ENCODE assay signal across 19 cellular contexts in genomic region chr19:38990949-38991697, GRCh38. TPM values are rescaled to one million over a fixed set of nuclear protein-coding genes. Genes with fewer than 3 reads are reported as not detected.
DNase-seq lines count a peak whose midpoint lies in the region; ATAC-seq lines count a peak whose summit lies in the region.
"Had no signal": no experiment of that assay in that cellular context is flagged by ENCODE, and none has a peak within 500 bp of the region (broad histone marks: within the 10 kb centered on the region; RNA-seq: fewer than 3 reads in every experiment).

No MANE protein-coding gene starts in this region.

- no peaks in the 10 kb centered on the region for H3K4me1 Mint-ChIP-seq in activated CD8-positive, alpha-beta memory T cell treated with anti-CD3 and anti-CD28 coated beads, Interleukin-2, amount 10 ng/mL, durations not matched to agents 7 days and 5 days
- H3K4me1 Mint-ChIP-seq: activated CD4-positive, alpha-beta T cell treated with anti-CD3 and anti-CD28 coated beads, Interleukin-2, amount 10 ng/mL, durations not matched to agents 24 days and 14 days; IgD-negative memory B cell; stimulated activated memory B cell treated with anti-CD40 and anti-IgM and Interleukin-4, amounts not matched to agents 10 μg/mL and 1 μg/mL and 100 μg/mL, for 72 hours had no signal

- no peak for ATAC-seq in activated CD8-positive, alpha-beta memory T cell treated with anti-CD3 and anti-CD28 coated beads, Interleukin-2, amount 10 ng/mL, durations not matched to agents 7 days and 5 days
- ATAC-seq in GM21723 (IDR thresholded peaks at IDR 0.05; ENCODE audit: unreplicated experiment): no peak
- ATAC-seq: effector memory CD8-positive, alpha-beta T cell; stimulated activated memory B cell treated with anti-CD40 and anti-IgM and Interleukin-4, amounts not matched to agents 10 μg/mL and 1 μg/mL and 100 μg/mL, for 72 hours had no signal

- H3K9me3 Mint-ChIP-seq in activated CD8-positive, alpha-beta memory T cell treated with anti-CD3 and anti-CD28 coated beads, Interleukin-2, amount 10 ng/mL, durations not matched to agents 7 days and 5 days (ENCODE audit: low read depth): no peaks in the 10 kb centered on the region
- H3K9me3 Mint-ChIP-seq: activated CD4-positive, alpha-beta T cell treated with anti-CD3 and anti-CD28 coated beads, Interleukin-2, amount 10 ng/mL, durations not matched to agents 24 days and 14 days; effector memory CD8-positive, alpha-beta T cell had no signal

- CTCF ChIA-PET in activated CD8-positive, alpha-beta memory T cell treated with anti-CD3 and anti-CD28 coated beads, Interleukin-2, amount 10 ng/mL, durations not matched to agents 7 days and 5 days (lab: Charles Lee): no interaction called here

- H3K4me3 Mint-ChIP-seq in activated CD8-positive, alpha-beta memory T cell treated with anti-CD3 and anti-CD28 coated beads, Interleukin-2, amount 10 ng/mL, durations not matched to agents 7 days and 5 days: no peak overlapping the region
- H3K4me3 Mint-ChIP-seq: activated CD4-positive, alpha-beta T cell treated with anti-CD3 and anti-CD28 coated beads, Interleukin-2, amount 10 ng/mL, durations not matched to agents 24 days and 14 days; effector memory CD8-positive, alpha-beta T cell; IgD-negative memory B cell; stimulated activated memory B cell treated with anti-CD40 and anti-IgM and Interleukin-4, amounts not matched to agents 10 μg/mL and 1 μg/mL and 100 μg/mL, for 72 hours had no signal

- no peak overlapping the region for H3K27ac Mint-ChIP-seq in activated CD8-positive, alpha-beta memory T cell treated with anti-CD3 and anti-CD28 coated beads, Interleukin-2, amount 10 ng/mL, durations not matched to agents 7 days and 5 days
- H3K27ac Mint-ChIP-seq: activated CD4-positive, alpha-beta T cell treated with anti-CD3 and anti-CD28 coated beads, Interleukin-2, amount 10 ng/mL, durations not matched to agents 24 days and 14 days; effector memory CD8-positive, alpha-beta T cell; IgD-negative memory B cell; stimulated activated memory B cell treated with anti-CD40 and anti-IgM and Interleukin-4, amounts not matched to agents 10 μg/mL and 1 μg/mL and 100 μg/mL, for 72 hours had no signal

- no peaks in the 10 kb centered on the region for H3K36me3 Mint-ChIP-seq in activated CD8-positive, alpha-beta memory T cell treated with anti-CD3 and anti-CD28 coated beads, Interleukin-2, amount 10 ng/mL, durations not matched to agents 7 days and 5 days
- H3K36me3 Mint-ChIP-seq: stimulated activated memory B cell treated with anti-CD40 and anti-IgM and Interleukin-4, amounts not matched to agents 10 μg/mL and 1 μg/mL and 100 μg/mL, for 72 hours had no signal

- peaks cover 49% of the 10 kb centered on the region for H3K27me3 Mint-ChIP-seq in activated CD8-positive, alpha-beta memory T cell treated with anti-CD3 and anti-CD28 coated beads, Interleukin-2, amount 10 ng/mL, durations not matched to agents 7 days and 5 days

- peak; percentile 18 for DNase-seq in GM03348 (ENCODE audit: low spot score)
- DNase-seq in LHCN-M2 (ENCODE audit: low read depth): peak; percentile 49
- peak; percentile 15 for DNase-seq in fibroblast of peridontal ligament (ENCODE audit: extremely low read depth)
- DNase-seq in renal cortical epithelial cell (ENCODE audit: low read depth): peak; percentile 55
- no peak for DNase-seq in activated CD8-positive, alpha-beta memory T cell treated with anti-CD3 and anti-CD28 coated beads, Interleukin-2, amount 10 ng/mL, durations not matched to agents 7 days and 5 days
- DNase-seq in globus pallidus (ENCODE audit: low spot score): no peak
- DNase-seq in stimulated activated CD4-positive, alpha-beta T cell treated with anti-CD3 and anti-CD28 coated beads, Interleukin-12 subunit alpha, Interleukin-12 subunit beta, amount 100 ng/mL, for 4 hours: no peak
- DNase-seq: activated CD4-positive, alpha-beta T cell treated with anti-CD3 and anti-CD28 coated beads, Interleukin-2, amount 10 ng/mL, durations not matched to agents 24 days and 14 days; activated CD8-positive, alpha-beta memory T cell treated with anti-CD3 and anti-CD28 coated beads, Interleukin-2, amount 50 U/mL, for 4 hours; activated effector memory CD4-positive, alpha-beta T cell treated with anti-CD3 and anti-CD28 coated beads, Interleukin-2, amount 50 U/mL, for 16 hours; amniotic stem cell; effector memory CD8-positive, alpha-beta T cell; hippocampal formation; mesendoderm; NCI-H1417 had no signal

RNA-seq across cellular contexts. Expression of gene FBXO17, which starts 15.6 kb away (rescaled TPM):
- 26.3 and 31.2 TPM in 2 replicates for total RNA-seq in LHCN-M2 (2014; rRNA removed)
- polyA plus RNA-seq in LHCN-M2 (2012): 26.8 TPM
- 25.2 and 82.6 TPM in 2 replicates for total RNA-seq in renal cortical epithelial cell
- total RNA-seq in activated CD8-positive, alpha-beta memory T cell treated with anti-CD3 and anti-CD28 coated beads, Interleukin-2, amount 10 ng/mL, durations not matched to agents 7 days and 5 days: under 1 TPM in 1 of 2 experiments, not detected in 1; 0.12 TPM
- total RNA-seq: activated CD4-positive, alpha-beta T cell treated with anti-CD3 and anti-CD28 coated beads, Interleukin-2, amount 10 ng/mL, durations not matched to agents 24 days and 14 days had no signal
- polyA plus RNA-seq: IgD-negative memory B cell, neural cell had no signal

RNA-seq across cellular contexts. Expression of gene FBXO27, which starts 41.2 kb away (rescaled TPM):
- total RNA-seq in LHCN-M2 (2014; rRNA removed) (4.4 and 14.0 TPM in 2 replicates), renal cortical epithelial cell (5.8 and 5.9 TPM in 2 replicates)
- polyA plus RNA-seq in LHCN-M2 (2012): 7.2 TPM
- total RNA-seq in activated CD8-positive, alpha-beta memory T cell treated with anti-CD3 and anti-CD28 coated beads, Interleukin-2, amount 10 ng/mL, durations not matched to agents 7 days and 5 days: under 1 TPM in 1 of 2 experiments, not detected in 1; 0.19 TPM

Comparison
In these comparisons a context has a peak if more than half of its experiments do, and no peak if none do; other contexts are left out.
1. DNase-seq: peak in GM03348 (single experiment), LHCN-M2 (single experiment), fibroblast of peridontal ligament (single experiment) and renal cortical epithelial cell (single experiment); none in activated CD8-positive, alpha-beta memory T cell treated with anti-CD3 and anti-CD28 coated beads, Interleukin-2, amount 10 ng/mL, durations not matched to agents 7 days and 5 days (single experiment), globus pallidus (single experiment) and stimulated activated CD4-positive, alpha-beta T cell treated with anti-CD3 and anti-CD28 coated beads, Interleukin-12 subunit alpha, Interleukin-12 subunit beta, amount 100 ng/mL, for 4 hours (single experiment).
2. RNA of gene FBXO17, which starts 15.6 kb away (total RNA-seq): 25.2 to 82.6 TPM in renal cortical epithelial cell and 26.3 to 31.2 TPM in LHCN-M2; 0.12 TPM in activated CD8-positive, alpha-beta memory T cell treated with anti-CD3 and anti-CD28 coated beads, Interleukin-2, amount 10 ng/mL, durations not matched to agents 7 days and 5 days; every median in the first group is over 10 times any median in the second.